ENCODE assay signal across 11 cellular contexts in genomic region chr7:135150072-135150782, GRCh38. TPM values are rescaled to one million over a fixed set of nuclear protein-coding genes. Genes with fewer than 3 reads are reported as not detected.
DNase-seq lines count a peak whose midpoint lies in the region; ATAC-seq, FAIRE-seq and TF ChIP-seq lines count a peak whose summit lies in the region.
"Had no signal": no experiment of that assay in that cellular context is flagged by ENCODE, and none has a peak within 500 bp of the region (broad histone marks: within the 10 kb centered on the region; RNA-seq: fewer than 3 reads in every experiment).

No MANE protein-coding gene starts in this region.

- TF ChIP-seq CTCF in LNCaP clone FGC (IDR thresholded peaks at IDR 0.05; ENCODE audit: control insufficient read depth, extremely low read depth, insufficient read depth) (no peak), endothelial cell of umbilical vein (IDR thresholded peaks at IDR 0.05; ENCODE audit: extremely low read depth in 1 of 2, insufficient read depth in 1 of 2, low read depth in 1 of 2, low read length in 2 of 2) (no peak), neutrophil (IDR thresholded peaks at IDR 0.05) (no peak)

- H3K4me1 ChIP-seq in endothelial cell of umbilical vein (ENCODE audit: control insufficient read depth, extremely low read depth, insufficient read depth, low read length): peaks cover 38% of the 10 kb centered on the region
- peaks cover 57 to 60% of the 10 kb centered on the region in 2 experiments for H3K4me1 ChIP-seq in neutrophil (ENCODE audit: control insufficient read depth in 1 of 2, insufficient read depth in 1 of 2, low read depth in 1 of 2, low read length in 1 of 2)
- no peaks in the 10 kb centered on the region for H3K4me1 ChIP-seq in neuronal stem cell (ENCODE audit: control insufficient read depth in 2 of 2, insufficient read depth in 1 of 2, low read depth in 1 of 2, low read length in 2 of 2)

- H2AK5ac ChIP-seq in neuronal stem cell (ENCODE audit: low read depth, low read length): no peak overlapping the region

- H3K4me3 ChIP-seq in LNCaP clone FGC (ENCODE audit: low read depth, low read length) (peak overlapping the region; percentile 63), endothelial cell of umbilical vein (replicated peaks in 1 of 3; ENCODE audit: insufficient read depth in 1 of 3, low read depth in 1 of 3, low read length in 3 of 3) (no peak overlapping the region), neutrophil (ENCODE audit: low read depth in 1 of 2, low read length in 1 of 2) (peak overlapping the region; percentile 79 to 89), neuronal stem cell (ENCODE audit: low read length in 2 of 2) (no peak overlapping the region)

- POLR2A ChIA-PET in endothelial cell of umbilical vein (lab: Charles Lee): interaction anchor here (0.6 kb wide), 1 partner anchor 11 kb away, joined by 3 read pairs; no protein-coding TSS in a partner anchor

- H3K23ac ChIP-seq in neuronal stem cell (ENCODE audit: low read depth, low read length, poor library complexity): no peak overlapping the region

- no peak overlapping the region for H2BK15ac ChIP-seq in neuronal stem cell (ENCODE audit: low read length)

- no peaks in the 10 kb centered on the region for H4K20me1 ChIP-seq in endothelial cell of umbilical vein (replicated peaks; ENCODE audit: control insufficient read depth, extremely low read depth, insufficient read depth, low read length)

- no peak overlapping the region for H3K14ac ChIP-seq in neuronal stem cell (ENCODE audit: low read length)

- no peak for TF ChIP-seq POLR2A in endothelial cell of umbilical vein (IDR thresholded peaks at IDR 0.05; ENCODE audit: low read depth, low read length)

- no peak overlapping the region for H2AFZ ChIP-seq in endothelial cell of umbilical vein (ENCODE audit: low read depth, low read length)
- H2AFZ ChIP-seq in neuronal stem cell (ENCODE audit: low read length): no peak overlapping the region

- H4K91ac ChIP-seq in neuronal stem cell (ENCODE audit: low read depth, low read length, poor library complexity): no peak overlapping the region

- intact Hi-C loops in endothelial cell of umbilical vein (cut with micrococcal nuclease): loop anchor here (2.0 kb wide), 1 partner anchor 163 kb away; the partner anchor contains the start of gene AGBL3

- H3K9me3 ChIP-seq in endothelial cell of umbilical vein (replicated peaks; ENCODE audit: control insufficient read depth, insufficient read depth, low read length): no peaks in the 10 kb centered on the region
- no peaks in the 10 kb centered on the region for H3K9me3 ChIP-seq in neutrophil
- peaks cover 0 to under 1% of the 10 kb centered on the region in 2 donors for H3K9me3 ChIP-seq in neuronal stem cell (replicated peaks in 1 of 2; ENCODE audit: control insufficient read depth in 2 of 2, insufficient read depth in 1 of 2, low read depth in 1 of 2, low read length in 2 of 2)

- H3K4me2 ChIP-seq in endothelial cell of umbilical vein (ENCODE audit: insufficient read depth, low read length) (peak overlapping the region; percentile 79), neuronal stem cell (ENCODE audit: insufficient read depth, low read length, poor library complexity, severe bottlenecking) (no peak overlapping the region)

- no peak overlapping the region for H2BK12ac ChIP-seq in neuronal stem cell (ENCODE audit: low read length)

- no peak for ATAC-seq in GM19397 (IDR thresholded peaks at IDR 0.05; ENCODE audit: unreplicated experiment)

- CTCF ChIA-PET in endothelial cell of umbilical vein (lab: Charles Lee): interaction anchor here (1.0 to 1.1 kb wide), 2 partner anchors 10 to 16 kb away, joined by 3 read pairs; no protein-coding TSS in a partner anchor

- no peaks in the 10 kb centered on the region for H3K79me1 ChIP-seq in neuronal stem cell (ENCODE audit: low read depth, low read length)

- H3K36me3 ChIP-seq in endothelial cell of umbilical vein (ENCODE audit: control insufficient read depth in 2 of 2, extremely low read depth in 1 of 2, insufficient read depth in 2 of 2, low read length in 2 of 2) (no peaks in the 10 kb centered on the region), neutrophil (peaks cover 17% of the 10 kb centered on the region), neuronal stem cell (replicated peaks in 1 of 2; ENCODE audit: control insufficient read depth in 2 of 2, insufficient read depth in 2 of 2, low read length in 2 of 2) (no peaks in the 10 kb centered on the region)

- H3K4ac ChIP-seq in neuronal stem cell (ENCODE audit: low read length): no peak overlapping the region

- H3K27me3 ChIP-seq in endothelial cell of umbilical vein (ENCODE audit: control insufficient read depth in 2 of 2, insufficient read depth in 2 of 2, low read length in 2 of 2) (no peaks in the 10 kb centered on the region), neutrophil (no peaks in the 10 kb centered on the region), neuronal stem cell (ENCODE audit: control insufficient read depth in 3 of 3, insufficient read depth in 3 of 3, low read depth in 1 of 3, low read length in 3 of 3) (no peaks in the 10 kb centered on the region)

- H3K9ac ChIP-seq in endothelial cell of umbilical vein (replicated peaks; ENCODE audit: extremely low read depth, insufficient read depth, low read length): no peak overlapping the region
- H3K9ac ChIP-seq in neuronal stem cell (ENCODE audit: low read depth, low read length, poor library complexity): no peak overlapping the region

- dilution Hi-C loops in endothelial cell of umbilical vein (cut with MboI; ENCODE audit: extremely low pct_ligation_motif_present, low sequenced_read_pairs): no loop called here

- H4K8ac ChIP-seq in neuronal stem cell (ENCODE audit: low read depth, low read length): no peak overlapping the region

- H3K27ac ChIP-seq in endothelial cell of umbilical vein (ENCODE audit: insufficient read depth, low read depth, low read length) (no peak overlapping the region), neutrophil (peak overlapping the region; percentile 93), neuronal stem cell (replicated peaks; ENCODE audit: low read length) (no peak overlapping the region)

- DNase-seq in CD1c-positive myeloid dendritic cell (ENCODE audit: extremely low spot score) (peak; percentile 33), LNCaP clone FGC (ENCODE audit: low read depth) (no peak), endothelial cell of umbilical vein (ENCODE audit: low read depth, low spot score) (no peak), neuronal stem cell (ENCODE audit: low spot score) (no peak), D341Med (ENCODE audit: low spot score) (no peak), AG08395 (ENCODE audit: low spot score) (no peak)
- DNase-seq: activated CD8-positive, alpha-beta memory T cell treated with anti-CD3 and anti-CD28 coated beads for 24 hours; cerebellar nuclear complex; DMS153 had no signal

- H2BK120ac ChIP-seq in neuronal stem cell (ENCODE audit: low read depth, low read length): no peak overlapping the region

- no peak for FAIRE-seq in endothelial cell of umbilical vein (lab: Jason Lieb, UNC)

- H3K18ac ChIP-seq in neuronal stem cell (ENCODE audit: low read length): no peak overlapping the region

- H2BK5ac ChIP-seq in neuronal stem cell (ENCODE audit: low read length): no peak overlapping the region

- H3K9me1 ChIP-seq in endothelial cell of umbilical vein (replicated peaks; ENCODE audit: control insufficient read depth, extremely low read depth, insufficient read depth, low read length): no peaks in the 10 kb centered on the region

- WGBS in neuronal stem cell (ENCODE audit: extremely low coverage in 2 of 2, insufficient read length in 2 of 2, insufficient replicate concordance in 1 of 2), 2 donors: no CpG with 5 or more reads among the region's 8 CpGs

- H3K79me2 ChIP-seq in endothelial cell of umbilical vein (ENCODE audit: control insufficient read depth, insufficient read depth, low read length): no peaks in the 10 kb centered on the region

- BruUV-seq in endothelial cell of umbilical vein (replicated peaks; lab: Mats Ljungman, UMichigan): no TSS peak

TF ChIP-seq in endothelial cell of umbilical vein, 7 proteins besides CTCF, POLR2A, EP300 and RAD21:
- TF ChIP-seq EZH2 (IDR thresholded peaks at IDR 0.05; ENCODE audit: borderline replicate concordance, low read depth, low read length, severe bottlenecking): no peak
- TF ChIP-seq MAX (IDR thresholded peaks at IDR 0.05; ENCODE audit: insufficient read depth, insufficient read length): no peak
- TF ChIP-seq POLR2AphosphoS5 (IDR thresholded peaks at IDR 0.05; ENCODE audit: insufficient read depth, low read depth, low read length): no peak
- no peak for TF ChIP-seq FOS (IDR thresholded peaks at IDR 0.05; ENCODE audit: borderline replicate concordance, insufficient read depth, low read length)
- TF ChIP-seq JUN (IDR thresholded peaks at IDR 0.05; ENCODE audit: borderline replicate concordance, insufficient read depth, insufficient read length, low read depth): no peak
- TF ChIP-seq MYC (IDR thresholded peaks at IDR 0.05; ENCODE audit: low read depth, low read length): no peak

RNA-seq across cellular contexts. Expression of gene TMEM140, which starts 2.4 kb away (rescaled TPM):
- total RNA-seq in endothelial cell of umbilical vein: 15.7 and 26.5 TPM in 2 replicates
- polyA plus RNA-seq in endothelial cell of umbilical vein: 17.9 and 21.9 TPM in 2 replicates
- 12.0 and 12.3 TPM in 2 replicates for polyA plus RNA-seq in endothelial cell of umbilical vein (2011; cell fraction: cytosol; rRNA removed)
- 8.9 and 9.9 TPM in 2 replicates for polyA plus RNA-seq in endothelial cell of umbilical vein (2011; cell fraction: nucleus; rRNA removed)
- polyA plus RNA-seq in endothelial cell of umbilical vein (2012): 11.8 and 13.5 TPM in 2 replicates
- 21.5 and 29.8 TPM in 2 replicates for polyA minus RNA-seq in endothelial cell of umbilical vein
- polyA minus RNA-seq in endothelial cell of umbilical vein (2011; cell fraction: cytosol; rRNA and poly(A)+ RNA removed): not detected
- 13.8 and 15.0 TPM in 2 replicates for polyA minus RNA-seq in endothelial cell of umbilical vein (2011; cell fraction: nucleus; rRNA and poly(A)+ RNA removed)
- polyA plus RNA-seq in neuronal stem cell (2013, experiment 1 of 2): not detected
- polyA plus RNA-seq in neuronal stem cell (2013, experiment 2 of 2): not detected

RNA-seq across cellular contexts. Expression of gene CYREN, which starts 20.3 kb away (rescaled TPM):
- total RNA-seq in endothelial cell of umbilical vein: 26.8 and 30.8 TPM in 2 replicates
- 16.9 and 19.1 TPM in 2 replicates for polyA plus RNA-seq in endothelial cell of umbilical vein
- polyA plus RNA-seq in endothelial cell of umbilical vein (2011; cell fraction: cytosol; rRNA removed): 22.3 and 22.5 TPM in 2 replicates
- 18.3 and 20.0 TPM in 2 replicates for polyA plus RNA-seq in endothelial cell of umbilical vein (2011; cell fraction: nucleus; rRNA removed)
- polyA plus RNA-seq in endothelial cell of umbilical vein (2012): 17.0 and 19.4 TPM in 2 replicates
- 23.5 and 25.7 TPM in 2 replicates for polyA minus RNA-seq in endothelial cell of umbilical vein
- polyA minus RNA-seq in endothelial cell of umbilical vein (2011; cell fraction: cytosol; rRNA and poly(A)+ RNA removed): 22.8 TPM
- polyA minus RNA-seq in endothelial cell of umbilical vein (2011; cell fraction: nucleus; rRNA and poly(A)+ RNA removed): 16.6 and 21.7 TPM in 2 replicates
- 21.9 TPM for polyA plus RNA-seq in neuronal stem cell (2013, experiment 1 of 2)
- polyA plus RNA-seq in neuronal stem cell (2013, experiment 2 of 2): 21.4 TPM

Comparison
In these comparisons a context has a peak if more than half of its experiments do, and no peak if none do; other contexts are left out.
1. H3K4me3 ChIP-seq: peak in LNCaP clone FGC (single experiment) and neutrophil (2 of 2); none in endothelial cell of umbilical vein (0 of 3) and neuronal stem cell (0 of 2).